Comparison of ENCODE assay signal across 8 cellular contexts in the genomic region with DNA sequence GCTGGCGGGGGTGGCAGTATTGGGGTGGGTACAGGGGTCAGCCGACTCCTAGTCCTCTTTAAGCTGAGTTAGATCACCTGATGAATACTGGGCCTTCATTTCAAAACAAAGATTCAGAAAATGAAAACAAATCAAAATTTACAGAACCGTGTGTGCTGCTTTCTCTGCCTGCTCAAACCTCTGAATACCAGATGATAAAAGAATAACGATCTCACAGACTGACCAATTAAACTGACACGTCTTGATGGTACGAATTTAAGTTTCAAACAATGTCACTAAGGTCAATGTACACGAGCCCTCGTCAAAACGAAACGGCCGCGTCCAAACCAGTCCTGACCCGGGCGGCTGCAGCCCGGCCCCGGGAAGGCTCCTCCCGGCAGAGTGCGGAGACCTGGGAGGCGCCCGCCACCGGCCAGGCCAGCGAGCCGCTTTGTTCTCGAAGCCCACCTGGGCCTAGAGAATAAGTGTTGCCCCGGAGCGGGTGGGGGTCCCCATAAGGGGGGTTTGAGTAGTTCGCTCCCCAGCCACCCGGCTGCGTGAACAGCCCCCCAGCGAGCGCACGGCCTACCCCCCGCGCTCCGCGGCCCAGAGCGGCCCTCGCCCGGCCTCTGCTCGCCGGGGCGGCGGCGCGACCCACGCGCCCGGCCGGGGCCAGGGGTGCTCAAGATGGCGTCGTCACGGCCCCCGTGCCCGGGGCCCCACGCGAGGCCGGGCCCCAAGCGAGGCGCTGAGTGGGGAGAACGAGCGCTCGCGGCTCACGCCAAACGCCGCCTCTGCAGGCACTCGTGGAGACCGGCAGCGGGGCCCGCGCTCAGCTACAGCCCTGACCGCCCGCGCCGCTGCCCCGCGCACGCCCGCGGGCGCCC. TPM values are rescaled to one million over a fixed set of nuclear protein-coding genes. Genes with fewer than 3 reads are reported as not detected.
DNase-seq lines count a peak whose midpoint lies in the region; ATAC-seq and TF ChIP-seq lines count a peak whose summit lies in the region.

No MANE protein-coding gene starts in this region.

- peak overlapping the region; percentile 90 to 97 (median 94) for H3K27ac Mint-ChIP-seq in CD14-positive monocyte
- peak overlapping the region; percentile 92 for H3K27ac Mint-ChIP-seq in activated naive CD8-positive, alpha-beta T cell treated with anti-CD3 and anti-CD28 coated beads, Interleukin-2, amount 10 ng/mL, durations not matched to agents 7 days and 5 days

- intact Hi-C loops in CD14-positive monocyte (cut with micrococcal nuclease), result loop anchor here (2.0 to 10.0 kb wide), 8 partner anchors 38 to 1842 kb away; a partner anchor contains a TSS

- H3K4me1 Mint-ChIP-seq in CD14-positive monocyte, result peaks cover 42% of the 10 kb centered on the region
- H3K4me1 Mint-ChIP-seq in activated naive CD8-positive, alpha-beta T cell treated with anti-CD3 and anti-CD28 coated beads, Interleukin-2, amount 10 ng/mL, durations not matched to agents 7 days and 5 days, result peaks cover 39% of the 10 kb centered on the region

- no peaks in the 10 kb centered on the region for H3K27me3 Mint-ChIP-seq in CD14-positive monocyte (ENCODE audit: low read depth in 3 of 3)
- H3K27me3 Mint-ChIP-seq in activated naive CD8-positive, alpha-beta T cell treated with anti-CD3 and anti-CD28 coated beads, Interleukin-2, amount 10 ng/mL, durations not matched to agents 7 days and 5 days, result no peaks in the 10 kb centered on the region

- H3K4me3 Mint-ChIP-seq in CD14-positive monocyte, result peak overlapping the region; percentile 86 to 94
- peak overlapping the region; percentile 92 for H3K4me3 Mint-ChIP-seq in activated naive CD8-positive, alpha-beta T cell treated with anti-CD3 and anti-CD28 coated beads, Interleukin-2, amount 10 ng/mL, durations not matched to agents 7 days and 5 days

- no peak for TF ChIP-seq CTCF in CD14-positive monocyte (IDR thresholded peaks at IDR 0.05)

- peak; percentile 8 for ATAC-seq in GM19463 (IDR thresholded peaks at IDR 0.05; ENCODE audit: unreplicated experiment)
- ATAC-seq in HG03571 (IDR thresholded peaks at IDR 0.05; ENCODE audit: unreplicated experiment), result peak; percentile 14
- ATAC-seq in activated naive CD8-positive, alpha-beta T cell treated with anti-CD3 and anti-CD28 coated beads, Interleukin-2, amount 10 ng/mL, durations not matched to agents 7 days and 5 days (ENCODE audit: low read depth), result peak; percentile 14

- peaks cover 0 to 3% (median 0%) of the 10 kb centered on the region in 7 donors for H3K9me3 Mint-ChIP-seq in CD14-positive monocyte
- no peaks in the 10 kb centered on the region for H3K9me3 Mint-ChIP-seq in activated naive CD8-positive, alpha-beta T cell treated with anti-CD3 and anti-CD28 coated beads, Interleukin-2, amount 10 ng/mL, durations not matched to agents 7 days and 5 days

- peaks cover 34 to 37% of the 10 kb centered on the region in 2 donors for H3K36me3 Mint-ChIP-seq in CD14-positive monocyte
- H3K36me3 Mint-ChIP-seq in activated naive CD8-positive, alpha-beta T cell treated with anti-CD3 and anti-CD28 coated beads, Interleukin-2, amount 10 ng/mL, durations not matched to agents 7 days and 5 days, result peaks cover 20% of the 10 kb centered on the region

- POLR2A ChIA-PET in activated naive CD8-positive, alpha-beta T cell treated with anti-CD3 and anti-CD28 coated beads, Interleukin-2, amount 10 ng/mL, durations not matched to agents 7 days and 5 days (lab: Charles Lee), result interaction anchor here (1.0 to 4.8 kb wide), 7 partner anchors 20 to 230 kb away, joined by 3 to 32 read pairs (median 4); a partner anchor contains a TSS

- DNase-seq in CD14-positive monocyte (ENCODE audit: low spot score) (no peak), NCI-H2107 treated with DMSO at 0.1 percent for 48 hours (lab: John Stamatoyannopoulos, UW; ENCODE audit: unreplicated experiment) (no peak), cortex of kidney (lab: John Stamatoyannopoulos, UW) (no peak)
- DNase-seq in activated naive CD8-positive, alpha-beta T cell treated with anti-CD3 and anti-CD28 coated beads, Interleukin-2, amount 10 ng/mL, durations not matched to agents 7 days and 5 days, result no peak
- peak; percentile 32 to 37 for DNase-seq in stimulated activated CD4-positive, alpha-beta T cell treated with anti-CD3 and anti-CD28 coated beads, Interleukin-2, amount 100 ng/mL, for 24 hours

- peak overlapping the region; percentile 78 for H3K4me3 ChIP-seq in iPS-11a (ENCODE audit: low read depth, low read length)

RNA-seq across cellular contexts. Expression of a gene that starts 0.7 kb away (rescaled TPM):
- polyA plus RNA-seq in CD14-positive monocyte, result 100 to 1,000 TPM; 527 to 668 TPM
- total RNA-seq in activated naive CD8-positive, alpha-beta T cell treated with anti-CD3 and anti-CD28 coated beads, Interleukin-2, amount 10 ng/mL, durations not matched to agents 7 days and 5 days, result 100 to 1,000 TPM; 219 to 236 TPM

RNA-seq across cellular contexts. Expression of a gene that starts 1.1 kb away (rescaled TPM):
- polyA plus RNA-seq in CD14-positive monocyte, result 1 to 10 TPM in 1 of 2 donors, under 1 TPM in 1; 0.75 to 1.1 TPM
- 10 to 100 TPM; 21.0 to 23.3 TPM for total RNA-seq in activated naive CD8-positive, alpha-beta T cell treated with anti-CD3 and anti-CD28 coated beads, Interleukin-2, amount 10 ng/mL, durations not matched to agents 7 days and 5 days

RNA-seq across cellular contexts. Expression of a gene that starts 20.2 kb away (rescaled TPM):
- 1 to 10 TPM; 1.0 to 1.4 TPM for polyA plus RNA-seq in CD14-positive monocyte
- 10 to 100 TPM; 45.1 to 45.5 TPM for total RNA-seq in activated naive CD8-positive, alpha-beta T cell treated with anti-CD3 and anti-CD28 coated beads, Interleukin-2, amount 10 ng/mL, durations not matched to agents 7 days and 5 days

RNA-seq across cellular contexts. Expression of a gene that starts 40.3 kb away (rescaled TPM):
- 10 to 100 TPM; 10.8 to 14.9 TPM for polyA plus RNA-seq in CD14-positive monocyte
- total RNA-seq in activated naive CD8-positive, alpha-beta T cell treated with anti-CD3 and anti-CD28 coated beads, Interleukin-2, amount 10 ng/mL, durations not matched to agents 7 days and 5 days, result 10 to 100 TPM; 34.9 to 39.5 TPM

Comparison
In these comparisons a context has a peak if more than half of its experiments do, and no peak if none do; other contexts are left out.
1. DNase-seq: peak in stimulated activated CD4-positive, alpha-beta T cell treated with anti-CD3 and anti-CD28 coated beads, Interleukin-2, amount 100 ng/mL, for 24 hours (2 of 2); none in CD14-positive monocyte (single experiment), activated naive CD8-positive, alpha-beta T cell treated with anti-CD3 and anti-CD28 coated beads, Interleukin-2, amount 10 ng/mL, durations not matched to agents 7 days and 5 days (single experiment), NCI-H2107 treated with DMSO at 0.1 percent for 48 hours (single experiment) and cortex of kidney (single experiment).
2. Peak in every context shown above with its lines, with median percentiles within 50 percentile points of each other: ATAC-seq.